Comparison of ENCODE assay signal across 26 cellular contexts in genomic region chr20:50874758-50875665, GRCh38. TPM values are rescaled to one million over a fixed set of nuclear protein-coding genes. Genes with fewer than 3 reads are reported as not detected.
A peak's percentile ranks its signal among the peaks of the same experiment; 100 is the strongest.
DNase-seq lines count a peak whose midpoint lies in the region; ATAC-seq, FAIRE-seq and TF ChIP-seq lines count a peak whose summit lies in the region.
"Had no signal": no experiment of that assay in that cellular context is flagged by ENCODE, and none has a peak within 500 bp of the region (broad histone marks: within the 10 kb centered on the region; RNA-seq: fewer than 3 reads in every experiment).

No MANE protein-coding gene starts in this region.

- H2BK12ac ChIP-seq in neuronal stem cell (ENCODE audit: low read length): no peak overlapping the region

- TF ChIP-seq CTCF in natural killer cell (IDR thresholded peaks at IDR 0.05) (no peak), astrocyte (IDR thresholded peaks at IDR 0.05; ENCODE audit: insufficient read depth, low read depth, low read length) (no peak), upper lobe of right lung (IDR thresholded peaks at IDR 0.05) (no peak)

- H2AFZ ChIP-seq in astrocyte (ENCODE audit: low read depth, low read length): no peak overlapping the region
- no peak overlapping the region for H2AFZ ChIP-seq in neuronal stem cell (ENCODE audit: low read length)

- H3K79me1 ChIP-seq in neuronal stem cell (ENCODE audit: low read depth, low read length): peaks cover 9% of the 10 kb centered on the region

- peak overlapping the region; percentile 60 for H3K23ac ChIP-seq in neuronal stem cell (ENCODE audit: low read depth, low read length, poor library complexity)

- no peak overlapping the region for H3K4me3 Mint-ChIP-seq in natural killer cell treated with Interleukin-12 subunit alpha and Interleukin-12 subunit beta and Interleukin-15 and Interleukin-18, amount 100 ng/mL, for 72 hours
- no peak overlapping the region for H3K4me3 Mint-ChIP-seq in natural killer cell
- no peak overlapping the region for H3K4me3 Mint-ChIP-seq in astrocyte (ENCODE audit: unreplicated experiment)
- H3K4me3 Mint-ChIP-seq: CD8-positive, alpha-beta T cell had no signal

- FAIRE-seq in astrocyte (lab: Jason Lieb, UNC): no peak
- FAIRE-seq: A549, GM12891 had no signal

- H3K36me3 Mint-ChIP-seq in natural killer cell treated with Interleukin-12 subunit alpha and Interleukin-12 subunit beta and Interleukin-15 and Interleukin-18, amount 100 ng/mL, for 72 hours: no peaks in the 10 kb centered on the region
- no peaks in the 10 kb centered on the region for H3K36me3 Mint-ChIP-seq in natural killer cell
- peaks cover 18% of the 10 kb centered on the region for H3K36me3 Mint-ChIP-seq in astrocyte (ENCODE audit: low read depth, unreplicated experiment)

- H2BK120ac ChIP-seq in neuronal stem cell (ENCODE audit: low read depth, low read length): no peak overlapping the region

- H3K14ac ChIP-seq in neuronal stem cell (ENCODE audit: low read length): no peak overlapping the region

- intact Hi-C loops in natural killer cell (cut with micrococcal nuclease) (no loop called here), upper lobe of right lung (cut with DNase I) (no loop called here)

- no peak overlapping the region for H3K27ac Mint-ChIP-seq in natural killer cell treated with Interleukin-12 subunit alpha and Interleukin-12 subunit beta and Interleukin-15 and Interleukin-18, amount 100 ng/mL, for 72 hours
- H3K27ac Mint-ChIP-seq in natural killer cell: no peak overlapping the region
- peak overlapping the region; percentile 55 for H3K27ac Mint-ChIP-seq in astrocyte (ENCODE audit: unreplicated experiment)
- H3K27ac Mint-ChIP-seq: CD8-positive, alpha-beta T cell had no signal

- H3K4me1 ChIP-seq in astrocyte (ENCODE audit: insufficient read depth, low read length): peaks cover 11% of the 10 kb centered on the region
- H3K4me1 ChIP-seq in neuronal stem cell (ENCODE audit: control insufficient read depth in 2 of 2, insufficient read depth in 1 of 2, low read depth in 1 of 2, low read length in 2 of 2): peaks cover 26 to 35% of the 10 kb centered on the region in 2 donors
- no peaks in the 10 kb centered on the region for H3K4me1 ChIP-seq in upper lobe of right lung
- H3K4me1 ChIP-seq: A549, SJSA1 had no signal

- WGBS in neuronal stem cell (ENCODE audit: extremely low coverage in 2 of 2, insufficient read length in 2 of 2, insufficient replicate concordance in 1 of 2), 2 donors: no CpG with 5 or more reads among the region's 28 CpGs

- no peak overlapping the region for H4K8ac ChIP-seq in neuronal stem cell (ENCODE audit: low read depth, low read length)

- no peaks in the 10 kb centered on the region for H3K9me3 ChIP-seq in astrocyte (ENCODE audit: insufficient read depth, low read depth, low read length)
- H3K9me3 ChIP-seq in neuronal stem cell (replicated peaks in 1 of 2; ENCODE audit: control insufficient read depth in 2 of 2, insufficient read depth in 1 of 2, low read depth in 1 of 2, low read length in 2 of 2): no peaks in the 10 kb centered on the region
- no peaks in the 10 kb centered on the region for H3K9me3 ChIP-seq in upper lobe of right lung
- H3K9me3 ChIP-seq: A549, SJSA1 had no signal

- no peak for ATAC-seq in natural killer cell treated with Interleukin-12 subunit alpha and Interleukin-12 subunit beta and Interleukin-15 and Interleukin-18, amount 100 ng/mL, for 72 hours
- ATAC-seq in natural killer cell: no peak
- ATAC-seq in upper lobe of right lung: no peak
- ATAC-seq: CD8-positive, alpha-beta T cell; PC-3 had no signal

- DNase-seq in natural killer cell treated with Interleukin-12 subunit alpha and Interleukin-12 subunit beta and Interleukin-15 and Interleukin-18, amount 100 ng/mL, for 72 hours (ENCODE audit: low spot score): peak; percentile 46
- no peak for DNase-seq in natural killer cell
- no peak for DNase-seq in astrocyte (ENCODE audit: low read depth)
- no peak for DNase-seq in neuronal stem cell (ENCODE audit: low spot score)
- DNase-seq in upper lobe of right lung: peak; percentile 50
- no peak for DNase-seq in NCI-H69 (lab: John Stamatoyannopoulos, UW)
- no peak for DNase-seq in glomerular visceral epithelial cell (ENCODE audit: extremely low spot score)
- DNase-seq in DMS79 treated with DMSO at 0.1 percent for 48 hours (lab: John Stamatoyannopoulos, UW): no peak
- DNase-seq: AML-193; CD8-positive, alpha-beta T cell; DMS 273 treated with DMSO at 0.1 percent for 48 hours; DMS79; GF-D8; KG1; MM.1S; NCI-H2029; NCI-H446; NCI-H524 treated with DMSO at 0.1 percent for 48 hours; NCI-H82; NK-92 treated with Interleukin-12 subunit alpha and Interleukin-12 subunit beta, amount 100 ng/mL, for 24 hours; PC-3; Right ventricle myocardium superior had no signal

- H3K4me2 ChIP-seq in astrocyte (ENCODE audit: low read length): no peak overlapping the region
- no peak overlapping the region for H3K4me2 ChIP-seq in neuronal stem cell (ENCODE audit: insufficient read depth, low read length, poor library complexity, severe bottlenecking)
- H3K4me2 ChIP-seq: A549 had no signal

- H3K27me3 ChIP-seq in astrocyte (ENCODE audit: insufficient read depth, low read length): no peaks in the 10 kb centered on the region
- H3K27me3 ChIP-seq in neuronal stem cell (ENCODE audit: control insufficient read depth in 3 of 3, insufficient read depth in 3 of 3, low read depth in 1 of 3, low read length in 3 of 3): no peaks in the 10 kb centered on the region
- no peaks in the 10 kb centered on the region for H3K27me3 ChIP-seq in upper lobe of right lung
- H3K27me3 ChIP-seq: SJSA1 had no signal

- H3K27me3 Mint-ChIP-seq in natural killer cell treated with Interleukin-12 subunit alpha and Interleukin-12 subunit beta and Interleukin-15 and Interleukin-18, amount 100 ng/mL, for 72 hours: no peaks in the 10 kb centered on the region
- H3K27me3 Mint-ChIP-seq in natural killer cell (ENCODE audit: low read depth in 2 of 2): no peaks in the 10 kb centered on the region
- H3K27me3 Mint-ChIP-seq in astrocyte (ENCODE audit: low read depth, unreplicated experiment): no peaks in the 10 kb centered on the region

- H2BK15ac ChIP-seq in neuronal stem cell (ENCODE audit: low read length): peak overlapping the region; percentile 71

- H3K36me3 ChIP-seq in astrocyte (ENCODE audit: insufficient read depth, low read length) (no peaks in the 10 kb centered on the region), neuronal stem cell (replicated peaks in 1 of 2; ENCODE audit: control insufficient read depth in 2 of 2, insufficient read depth in 2 of 2, low read length in 2 of 2) (peaks cover 9 to 14% of the 10 kb centered on the region in 2 donors), upper lobe of right lung (no peaks in the 10 kb centered on the region)
- H3K36me3 ChIP-seq: SJSA1 had no signal

- H4K20me1 ChIP-seq in astrocyte (ENCODE audit: insufficient read depth, low read length): no peaks in the 10 kb centered on the region

- H2BK5ac ChIP-seq in neuronal stem cell (ENCODE audit: low read length): peak overlapping the region; percentile 60

- H3K79me2 ChIP-seq in astrocyte (ENCODE audit: insufficient read depth, low read length): no peaks in the 10 kb centered on the region

- no peak overlapping the region for H3K4ac ChIP-seq in neuronal stem cell (ENCODE audit: low read length)

- no peak overlapping the region for H4K91ac ChIP-seq in neuronal stem cell (ENCODE audit: low read depth, low read length, poor library complexity)

- peak overlapping the region; percentile 19 for H3K18ac ChIP-seq in neuronal stem cell (ENCODE audit: low read length)

- H2AK5ac ChIP-seq in neuronal stem cell (ENCODE audit: low read depth, low read length): peak overlapping the region; percentile 60

- no peaks in the 10 kb centered on the region for H3K9me3 Mint-ChIP-seq in natural killer cell treated with Interleukin-12 subunit alpha and Interleukin-12 subunit beta and Interleukin-15 and Interleukin-18, amount 100 ng/mL, for 72 hours
- H3K9me3 Mint-ChIP-seq in natural killer cell (no peaks in the 10 kb centered on the region), astrocyte (ENCODE audit: unreplicated experiment) (no peaks in the 10 kb centered on the region)
- H3K9me3 Mint-ChIP-seq: CD8-positive, alpha-beta T cell had no signal

- H3K27ac ChIP-seq in astrocyte (ENCODE audit: low read depth, low read length): no peak overlapping the region
- no peak overlapping the region for H3K27ac ChIP-seq in neuronal stem cell (replicated peaks; ENCODE audit: low read length)
- no peak overlapping the region for H3K27ac ChIP-seq in upper lobe of right lung
- H3K27ac ChIP-seq: A549, C4-2B, SJSA1 had no signal

- H3K4me1 Mint-ChIP-seq in natural killer cell treated with Interleukin-12 subunit alpha and Interleukin-12 subunit beta and Interleukin-15 and Interleukin-18, amount 100 ng/mL, for 72 hours (ENCODE audit: low read depth in 2 of 2): peaks cover 0 to 4% of the 10 kb centered on the region in 2 donors
- peaks cover 0 to 5% of the 10 kb centered on the region in 2 donors for H3K4me1 Mint-ChIP-seq in natural killer cell
- H3K4me1 Mint-ChIP-seq in astrocyte (ENCODE audit: low read depth, unreplicated experiment): peaks cover 18% of the 10 kb centered on the region

- H3K9ac ChIP-seq in astrocyte (ENCODE audit: low read length) (no peak overlapping the region), neuronal stem cell (ENCODE audit: low read depth, low read length, poor library complexity) (no peak overlapping the region)

- H3K4me3 ChIP-seq in astrocyte (ENCODE audit: insufficient read depth, low read depth, low read length): no peak overlapping the region
- H3K4me3 ChIP-seq in neuronal stem cell (ENCODE audit: low read length in 2 of 2): no peak overlapping the region
- H3K4me3 ChIP-seq in upper lobe of right lung: no peak overlapping the region
- H3K4me3 ChIP-seq: A549, SJSA1 had no signal

RNA-seq across cellular contexts. Expression of gene ADNP, which starts 56.2 kb away (rescaled TPM):
- total RNA-seq in natural killer cell treated with Interleukin-12 subunit alpha and Interleukin-12 subunit beta and Interleukin-15 and Interleukin-18, amount 100 ng/mL, for 72 hours: 10 to 100 TPM; 55.0 to 81.8 TPM
- 10 to 100 TPM; 56.8 to 75.8 (median 66.8) TPM for total RNA-seq in natural killer cell
- 63.9 and 72.1 TPM in 2 replicates for total RNA-seq in astrocyte
- 96.1 TPM for polyA plus RNA-seq in neuronal stem cell (2013, experiment 1 of 2)
- polyA plus RNA-seq in neuronal stem cell (2013, experiment 2 of 2): 95.9 TPM
- total RNA-seq in upper lobe of right lung: 54.1 TPM

Comparison
In these comparisons a context has a peak if more than half of its experiments do, and no peak if none do; other contexts are left out.
1. DNase-seq: peak in natural killer cell treated with Interleukin-12 subunit alpha and Interleukin-12 subunit beta and Interleukin-15 and Interleukin-18, amount 100 ng/mL, for 72 hours (single experiment) and upper lobe of right lung (single experiment); none in natural killer cell (single experiment), astrocyte (single experiment), neuronal stem cell (single experiment), NCI-H69 (single experiment), glomerular visceral epithelial cell (single experiment) and DMS79 treated with DMSO at 0.1 percent for 48 hours (single experiment).